ENCODE assay signal across 9 cellular contexts in the genomic region with DNA sequence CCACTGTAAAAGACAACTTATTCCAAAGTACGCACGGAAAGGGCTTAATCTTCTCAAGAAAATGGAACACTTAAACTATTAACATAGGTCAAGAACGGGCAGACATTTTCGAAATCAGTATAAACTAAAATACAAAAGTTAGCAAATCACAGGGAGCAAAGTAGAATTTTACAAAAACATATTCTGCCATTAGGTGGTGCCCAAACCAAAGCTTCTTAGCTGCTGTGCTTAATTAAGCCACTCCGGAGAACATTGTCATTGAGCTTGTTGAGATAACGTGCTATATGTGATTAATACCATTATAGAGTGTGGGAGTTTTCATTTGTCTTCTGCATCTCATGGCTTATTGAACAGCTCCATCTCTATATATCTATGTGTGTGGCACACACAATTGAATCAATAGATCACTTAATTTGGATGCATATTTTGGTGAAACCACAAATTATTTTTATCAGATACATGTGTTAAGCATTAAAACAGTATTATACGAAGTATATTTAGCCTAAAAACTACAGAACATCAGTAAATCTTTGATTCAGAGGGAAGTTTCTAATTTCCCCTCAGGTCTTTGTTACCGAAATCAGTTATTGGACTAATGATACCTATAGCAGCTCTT. TPM values are rescaled to one million over a fixed set of nuclear protein-coding genes. Genes with fewer than 3 reads are reported as not detected.
DNase-seq lines count a peak whose midpoint lies in the region; ATAC-seq, FAIRE-seq and TF ChIP-seq lines count a peak whose summit lies in the region.
"Had no signal": no experiment of that assay in that cellular context is flagged by ENCODE, and none has a peak within 500 bp of the region (broad histone marks: within the 10 kb centered on the region; RNA-seq: fewer than 3 reads in every experiment).

No MANE protein-coding gene starts in this region.

- no peaks in the 10 kb centered on the region for H3K27me3 Mint-ChIP-seq in CD4-positive, CD25-positive, alpha-beta regulatory T cell
- H3K27me3 Mint-ChIP-seq: IgD-negative memory B cell had no signal

- no peak overlapping the region for H3K4me3 ChIP-seq in CD4-positive, CD25-positive, alpha-beta regulatory T cell (ENCODE audit: low read depth, low read length)
- H3K4me3 ChIP-seq in trophoblast cell (ENCODE audit: low read depth, low read length) = no peak overlapping the region

- no peak overlapping the region for H2BK120ac ChIP-seq in trophoblast cell (ENCODE audit: insufficient read depth, low read length, poor library complexity)

- H2BK5ac ChIP-seq in trophoblast cell (ENCODE audit: low read depth, low read length, poor library complexity) = no peak overlapping the region

- peak; percentile 45 for FAIRE-seq in H54 (lab: Jason Lieb, UNC)

- no peak overlapping the region for H3K4ac ChIP-seq in trophoblast cell (ENCODE audit: low read depth, low read length)

- H3K14ac ChIP-seq in trophoblast cell (ENCODE audit: low read length) = no peak overlapping the region

- no peak for ATAC-seq in CD4-positive, CD25-positive, alpha-beta regulatory T cell (ENCODE audit: low read depth in 2 of 2)
- no peak for ATAC-seq in GM21737 (IDR thresholded peaks at IDR 0.05; ENCODE audit: unreplicated experiment)
- ATAC-seq in GM21381 (IDR thresholded peaks at IDR 0.05; ENCODE audit: unreplicated experiment) = no peak

- no peak overlapping the region for H2AFZ ChIP-seq in trophoblast cell (ENCODE audit: insufficient read depth, low read length, poor library complexity)

- no peaks in the 10 kb centered on the region for H3K9me3 ChIP-seq in CD4-positive, CD25-positive, alpha-beta regulatory T cell (ENCODE audit: control insufficient read depth in 2 of 2, low read length in 2 of 2)
- no peaks in the 10 kb centered on the region for H3K9me3 ChIP-seq in trophoblast cell (ENCODE audit: insufficient read depth, low read depth, low read length)

- H3K18ac ChIP-seq in trophoblast cell (ENCODE audit: low read length) = no peak overlapping the region

- no peak overlapping the region for H3K27ac ChIP-seq in CD4-positive, CD25-positive, alpha-beta regulatory T cell (ENCODE audit: insufficient read depth, low read length, poor library complexity, severe bottlenecking)
- H3K27ac ChIP-seq in trophoblast cell (ENCODE audit: low read depth, low read length) = no peak overlapping the region

- WGBS in trophoblast cell (ENCODE audit: extremely low coverage, insufficient coverage, insufficient read length) = no CpG with 5 or more reads among the region's 8 CpGs

- H3K9ac ChIP-seq in trophoblast cell (ENCODE audit: low read length) = no peak overlapping the region

- H3K9me3 Mint-ChIP-seq in CD4-positive, CD25-positive, alpha-beta regulatory T cell = no peaks in the 10 kb centered on the region
- H3K9me3 Mint-ChIP-seq: IgD-negative memory B cell had no signal

- H3K23ac ChIP-seq in trophoblast cell (ENCODE audit: low read length) = no peak overlapping the region

- H3K4me1 ChIP-seq in CD4-positive, CD25-positive, alpha-beta regulatory T cell (ENCODE audit: control insufficient read depth, insufficient read depth, low read length, poor library complexity, severe bottlenecking) = no peaks in the 10 kb centered on the region
- H3K4me1 ChIP-seq in trophoblast cell (ENCODE audit: control insufficient read depth in 1 of 2, insufficient read depth in 2 of 2, low read length in 2 of 2) = no peaks in the 10 kb centered on the region

- H3K79me2 ChIP-seq in trophoblast cell (ENCODE audit: control insufficient read depth, insufficient read depth, low read length, poor library complexity) = no peaks in the 10 kb centered on the region

- peaks cover 9% of the 10 kb centered on the region for H3K36me3 Mint-ChIP-seq in CD4-positive, CD25-positive, alpha-beta regulatory T cell
- H3K36me3 Mint-ChIP-seq: IgD-negative memory B cell had no signal

- H3K27ac Mint-ChIP-seq in CD4-positive, CD25-positive, alpha-beta regulatory T cell = peak overlapping the region in 1 of 3 donors; percentile 12
- H3K27ac Mint-ChIP-seq: IgD-negative memory B cell had no signal

- H3K4me3 Mint-ChIP-seq in CD4-positive, CD25-positive, alpha-beta regulatory T cell = no peak overlapping the region
- H3K4me3 Mint-ChIP-seq: IgD-negative memory B cell had no signal

- TF ChIP-seq POLR2A in H54 (IDR thresholded peaks at IDR 0.05; ENCODE audit: low read depth, low read length) = no peak

- peak in 2 of 3 donors; percentile 35 to 58 for DNase-seq in CD4-positive, CD25-positive, alpha-beta regulatory T cell
- DNase-seq in H54 (ENCODE audit: insufficient read length, low spot score) (no peak), RKO (ENCODE audit: low spot score) (peak; percentile 48), fibroblast of gingiva (ENCODE audit: low read depth) (peak; percentile 49), trophoblast cell (peak; percentile 29 to 74), DMS79 treated with DMSO at 0.1 percent for 48 hours (lab: John Stamatoyannopoulos, UW) (no peak)

- no peak overlapping the region for H3K4me2 ChIP-seq in trophoblast cell (ENCODE audit: low read length)

- H2AK5ac ChIP-seq in trophoblast cell (ENCODE audit: low read length) = no peak overlapping the region

- H3K79me1 ChIP-seq in trophoblast cell (ENCODE audit: low read length) = no peaks in the 10 kb centered on the region

- H3K27me3 ChIP-seq in CD4-positive, CD25-positive, alpha-beta regulatory T cell (ENCODE audit: control insufficient read depth, insufficient read depth, low read length) = no peaks in the 10 kb centered on the region
- H3K27me3 ChIP-seq in trophoblast cell (ENCODE audit: insufficient read depth, low read length) = no peaks in the 10 kb centered on the region

- H3K4me1 Mint-ChIP-seq in CD4-positive, CD25-positive, alpha-beta regulatory T cell = peaks cover 0 to under 1% (median 0%) of the 10 kb centered on the region in 4 donors
- H3K4me1 Mint-ChIP-seq: IgD-negative memory B cell had no signal

- no peak overlapping the region for H2BK12ac ChIP-seq in trophoblast cell (ENCODE audit: low read length)

- H4K91ac ChIP-seq in trophoblast cell (ENCODE audit: low read depth, low read length) = no peak overlapping the region

- H4K12ac ChIP-seq in trophoblast cell (ENCODE audit: low read depth, low read length) = no peak overlapping the region

- no peak overlapping the region for H4K8ac ChIP-seq in trophoblast cell (ENCODE audit: low read depth, low read length)

- peaks cover 30% of the 10 kb centered on the region for H3K36me3 ChIP-seq in CD4-positive, CD25-positive, alpha-beta regulatory T cell (ENCODE audit: control insufficient read depth, insufficient read depth, low read length)
- H3K36me3 ChIP-seq in trophoblast cell (ENCODE audit: control insufficient read depth in 1 of 2, insufficient read depth in 2 of 2, low read length in 2 of 2) = no peaks in the 10 kb centered on the region

RNA-seq across cellular contexts. Expression of a gene that starts 23.4 kb away (rescaled TPM):
- 20.5 TPM for total RNA-seq in CD4-positive, CD25-positive, alpha-beta regulatory T cell
- polyA plus RNA-seq in CD4-positive, CD25-positive, alpha-beta regulatory T cell = 10 to 100 TPM; 52.8 to 66.1 (median 60.2) TPM
- polyA plus RNA-seq in trophoblast cell (2013) = 27.7 and 28.0 TPM in 2 replicates

RNA-seq across cellular contexts. Expression of a gene that starts 43.8 kb away (rescaled TPM):
- total RNA-seq in CD4-positive, CD25-positive, alpha-beta regulatory T cell = not detected
- not detected for polyA plus RNA-seq in CD4-positive, CD25-positive, alpha-beta regulatory T cell
- polyA plus RNA-seq in trophoblast cell (2013) = not detected in 2 replicates
- polyA plus RNA-seq: IgD-negative memory B cell had no signal

Comparison
In these comparisons a context has a peak if more than half of its experiments do, and no peak if none do; other contexts are left out.
1. DNase-seq: peak in CD4-positive, CD25-positive, alpha-beta regulatory T cell (2 of 3), RKO (single experiment), fibroblast of gingiva (single experiment) and trophoblast cell (2 of 2); none in H54 (single experiment) and DMS79 treated with DMSO at 0.1 percent for 48 hours (single experiment).